ENCODE assay signal across 13 cellular contexts in genomic region chr20:60078351-60079250, GRCh38.
DNase-seq lines count a peak whose midpoint lies in the region; ATAC-seq and TF ChIP-seq lines count a peak whose summit lies in the region.
"Had no signal": no experiment of that assay in that cellular context is flagged by ENCODE, and none has a peak within 500 bp of the region (broad histone marks: within the 10 kb centered on the region; RNA-seq: fewer than 3 reads in every experiment).

No MANE protein-coding gene starts in this region.

- peaks cover 12% of the 10 kb centered on the region for H3K4me1 ChIP-seq in left ventricle myocardium inferior
- H3K4me1 ChIP-seq in mammary epithelial cell (ENCODE audit: insufficient read depth, low read length): peaks cover 16% of the 10 kb centered on the region
- no peaks in the 10 kb centered on the region for H3K4me1 ChIP-seq in upper lobe of right lung
- H3K4me1 ChIP-seq: suprapubic skin had no signal

- H3K4me1 Mint-ChIP-seq in activated naive CD8-positive, alpha-beta T cell treated with anti-CD3 and anti-CD28 coated beads for 36 hours: no peaks in the 10 kb centered on the region

- no peaks in the 10 kb centered on the region for H4K20me1 ChIP-seq in mammary epithelial cell (ENCODE audit: insufficient read depth, low read length)

- BruUV-seq in mammary epithelial cell (replicated peaks; lab: Mats Ljungman, UMichigan): no TSS peak

- H3K4me3 Mint-ChIP-seq in activated naive CD8-positive, alpha-beta T cell treated with anti-CD3 and anti-CD28 coated beads for 36 hours: no peak overlapping the region
- H3K4me3 Mint-ChIP-seq: natural killer cell had no signal

- H3K27me3 ChIP-seq in left ventricle myocardium inferior (ENCODE audit: low read depth) (peaks cover 21% of the 10 kb centered on the region), mammary epithelial cell (ENCODE audit: insufficient read depth, low read length) (no peaks in the 10 kb centered on the region), upper lobe of right lung (no peaks in the 10 kb centered on the region)

- in situ Hi-C loops in mammary epithelial cell (cut with MboI; ENCODE audit: low sequenced_read_pairs in 2 of 2): no loop called here

- H3K27ac ChIP-seq in left ventricle myocardium inferior (replicated peaks) (no peak overlapping the region), mammary epithelial cell (ENCODE audit: insufficient read depth, low read depth, low read length) (no peak overlapping the region), upper lobe of right lung (no peak overlapping the region)
- H3K27ac ChIP-seq: suprapubic skin had no signal

- no peaks in the 10 kb centered on the region for H3K9me3 Mint-ChIP-seq in activated naive CD8-positive, alpha-beta T cell treated with anti-CD3 and anti-CD28 coated beads for 36 hours
- H3K9me3 Mint-ChIP-seq: natural killer cell had no signal

- WGBS in mammary epithelial cell (ENCODE audit: low coverage, missing lambda C conversion rate): 83% methylated on average over 15 of the region's 15 CpGs

- dilution Hi-C loops in mammary epithelial cell (cut with HindIII; ENCODE audit: low sequenced_read_pairs): no loop called here

- H3K79me2 ChIP-seq in mammary epithelial cell (ENCODE audit: insufficient read depth, low read length): no peaks in the 10 kb centered on the region

- H3K9ac ChIP-seq in mammary epithelial cell (ENCODE audit: insufficient read depth, low read length): no peak overlapping the region

- H3K36me3 ChIP-seq in left ventricle myocardium inferior (no peaks in the 10 kb centered on the region), mammary epithelial cell (ENCODE audit: insufficient read depth, low read length) (no peaks in the 10 kb centered on the region), upper lobe of right lung (no peaks in the 10 kb centered on the region)
- H3K36me3 ChIP-seq: suprapubic skin had no signal

- H3K27me3 Mint-ChIP-seq in activated naive CD8-positive, alpha-beta T cell treated with anti-CD3 and anti-CD28 coated beads for 36 hours: no peaks in the 10 kb centered on the region

- H2AFZ ChIP-seq in mammary epithelial cell (ENCODE audit: low read depth, low read length): no peak overlapping the region

- CTCF ChIA-PET in mammary epithelial cell (lab: Charles Lee; ENCODE audit: low non-redundant PET): no interaction called here

- H3K27ac Mint-ChIP-seq in activated naive CD8-positive, alpha-beta T cell treated with anti-CD3 and anti-CD28 coated beads for 36 hours: no peak overlapping the region
- H3K27ac Mint-ChIP-seq: natural killer cell had no signal

- DNase-seq in Right ventricle myocardium inferior (ENCODE audit: missing footprints) (no peak), left ventricle myocardium inferior (no peak), NCI-H226 (peak; percentile 79), mammary epithelial cell (peak; percentile 68), upper lobe of right lung (no peak), GOT3 (lab: John Stamatoyannopoulos, UW) (no peak), SW480 (ENCODE audit: low spot score) (no peak)
- DNase-seq in activated naive CD8-positive, alpha-beta T cell treated with anti-CD3 and anti-CD28 coated beads for 36 hours: no peak
- DNase-seq: activated naive CD4-positive, alpha-beta T cell; left colon; natural killer cell; NCI-H2081 treated with DMSO at 0.1 percent for 48 hours had no signal

- ATAC-seq in Right ventricle myocardium inferior: peak; percentile 45
- peak; percentile 86 for ATAC-seq in upper lobe of right lung
- ATAC-seq: left colon had no signal

- intact Hi-C loops in Right ventricle myocardium inferior (cut with DNase I): no loop called here
- intact Hi-C loops in left ventricle myocardium inferior (cut with micrococcal nuclease): no loop called here
- intact Hi-C loops in mammary epithelial cell (cut with micrococcal nuclease): no loop called here
- intact Hi-C loops in upper lobe of right lung (cut with DNase I): no loop called here

- peak overlapping the region; percentile 3 for H3K4me2 ChIP-seq in mammary epithelial cell (ENCODE audit: insufficient read depth, low read depth, low read length)

- H3K4me3 ChIP-seq in left ventricle myocardium inferior (no peak overlapping the region), mammary epithelial cell (replicated peaks in 1 of 3; ENCODE audit: insufficient read depth in 1 of 3, low read depth in 2 of 3, low read length in 3 of 3) (no peak overlapping the region), upper lobe of right lung (no peak overlapping the region)
- H3K4me3 ChIP-seq: suprapubic skin had no signal

- TF ChIP-seq CTCF in left ventricle myocardium inferior (IDR thresholded peaks at IDR 0.05; ENCODE audit: borderline replicate concordance): no peak
- TF ChIP-seq CTCF in mammary epithelial cell (conservative IDR thresholded peaks at IDR 0.05 in 1 of 2, IDR thresholded peaks at IDR 0.05 in 1 of 2; ENCODE audit: extremely low read depth in 1 of 2, insufficient read depth in 1 of 2, low read depth in 1 of 2, low read length in 2 of 2): no peak
- no peak for TF ChIP-seq CTCF in upper lobe of right lung (IDR thresholded peaks at IDR 0.05)

- H3K36me3 Mint-ChIP-seq in activated naive CD8-positive, alpha-beta T cell treated with anti-CD3 and anti-CD28 coated beads for 36 hours: no peaks in the 10 kb centered on the region
- H3K36me3 Mint-ChIP-seq: natural killer cell had no signal

- H3K9me3 ChIP-seq in left ventricle myocardium inferior (replicated peaks): no peaks in the 10 kb centered on the region
- H3K9me3 ChIP-seq in mammary epithelial cell (replicated peaks; ENCODE audit: insufficient read depth, low read length): no peaks in the 10 kb centered on the region
- no peaks in the 10 kb centered on the region for H3K9me3 ChIP-seq in upper lobe of right lung
- H3K9me3 ChIP-seq: suprapubic skin had no signal

Comparison
In these comparisons a context has a peak if more than half of its experiments do, and no peak if none do; other contexts are left out.
1. DNase-seq: peak in NCI-H226 (single experiment) and mammary epithelial cell (single experiment); none in Right ventricle myocardium inferior (single experiment), left ventricle myocardium inferior (single experiment), upper lobe of right lung (single experiment), GOT3 (single experiment), activated naive CD8-positive, alpha-beta T cell treated with anti-CD3 and anti-CD28 coated beads for 36 hours (single experiment) and SW480 (single experiment).